Comparison of ENCODE assay signal across 14 cellular contexts in genomic region chr17:27518750-27519521, GRCh38.
DNase-seq lines count a peak whose midpoint lies in the region; ATAC-seq and TF ChIP-seq lines count a peak whose summit lies in the region.
"Had no signal": no experiment of that assay in that cellular context is flagged by ENCODE, and none has a peak within 500 bp of the region (broad histone marks: within the 10 kb centered on the region; RNA-seq: fewer than 3 reads in every experiment).

No MANE protein-coding gene starts in this region.

- no peaks in the 10 kb centered on the region for H3K27me3 ChIP-seq in BLaER1 treated with 17β-estradiol and CSF1 and Interleukin-3, amounts not matched to agents 10 nM and 100 nM
- no peaks in the 10 kb centered on the region for H3K27me3 ChIP-seq in RWPE2 (ENCODE audit: insufficient read depth, poor library complexity, severe bottlenecking)
- H3K27me3 ChIP-seq: suprapubic skin had no signal

- H3K4me2 ChIP-seq in BLaER1 treated with 17β-estradiol and CSF1 and Interleukin-3, amounts not matched to agents 10 nM and 100 nM, result peak overlapping the region in 7 of 11 experiments; percentile 2 to 29 (median 7); a peak in 2 of 22 replicates

- peak; percentile 15 for ATAC-seq in GM21723 (IDR thresholded peaks at IDR 0.05; ENCODE audit: unreplicated experiment)
- ATAC-seq in RWPE2 (ENCODE audit: low read depth), result peak; percentile 80
- no peak for ATAC-seq in HG03175 (IDR thresholded peaks at IDR 0.05; ENCODE audit: unreplicated experiment)

- H4K20me1 ChIP-seq in BLaER1 treated with 17β-estradiol and CSF1 and Interleukin-3, amounts not matched to agents 10 nM and 100 nM, result peaks cover 0 to 28% (median 7%) of the 10 kb centered on the region in 11 experiments; a peak in 9 of 22 replicates

- H3K36me3 Mint-ChIP-seq in glutamatergic neuron (ENCODE audit: unreplicated experiment), result no peaks in the 10 kb centered on the region

- H3K27me3 Mint-ChIP-seq in glutamatergic neuron (ENCODE audit: unreplicated experiment), result peaks cover 5% of the 10 kb centered on the region

- H3K9me3 Mint-ChIP-seq in glutamatergic neuron (ENCODE audit: unreplicated experiment), result peaks cover 7% of the 10 kb centered on the region

- H3K36me3 ChIP-seq in BLaER1 treated with 17β-estradiol and CSF1 and Interleukin-3, amounts not matched to agents 10 nM and 100 nM, result no peaks in the 10 kb centered on the region
- H3K36me3 ChIP-seq in RWPE2 (ENCODE audit: low read depth), result no peaks in the 10 kb centered on the region
- H3K36me3 ChIP-seq: left ventricle myocardium inferior, prostate gland, suprapubic skin had no signal

- no peak for DNase-seq in RWPE2 (ENCODE audit: low spot score)
- no peak for DNase-seq in glutamatergic neuron
- DNase-seq in HCEC 1CT, result no peak
- DNase-seq in A172 (ENCODE audit: low spot score), result no peak
- no peak for DNase-seq in DMS 273 (lab: John Stamatoyannopoulos, UW; ENCODE audit: unreplicated experiment)
- DNase-seq: activated naive CD4-positive, alpha-beta T cell; H7; left ventricle myocardium inferior; NCI-H187 had no signal

- TF ChIP-seq CTCF in RWPE2 (IDR thresholded peaks at IDR 0.05; ENCODE audit: poor library complexity, severe bottlenecking) (no peak), glutamatergic neuron (IDR thresholded peaks at IDR 0.05; ENCODE audit: partially characterized antibody, unreplicated experiment) (no peak)

- H3K4me1 ChIP-seq in BLaER1 treated with 17β-estradiol and CSF1 and Interleukin-3, amounts not matched to agents 10 nM and 100 nM, result peaks cover 0 to 15% (median 9%) of the 10 kb centered on the region in 10 experiments; a peak in 14 of 20 replicates
- H3K4me1 ChIP-seq in RWPE2 (ENCODE audit: insufficient read depth, poor library complexity, severe bottlenecking), result peaks cover 15% of the 10 kb centered on the region
- H3K4me1 ChIP-seq: prostate gland had no signal

- peaks cover 45% of the 10 kb centered on the region for H3K4me1 Mint-ChIP-seq in glutamatergic neuron (ENCODE audit: low read depth, unreplicated experiment)

- H3K4me3 Mint-ChIP-seq in glutamatergic neuron (ENCODE audit: unreplicated experiment), result peak overlapping the region; percentile 25

- peak overlapping the region; percentile 40 for H3K27ac Mint-ChIP-seq in glutamatergic neuron (ENCODE audit: unreplicated experiment)

- no peak overlapping the region for H3K27ac ChIP-seq in BLaER1 treated with 17β-estradiol and CSF1 and Interleukin-3, amounts not matched to agents 10 nM and 100 nM
- no peak overlapping the region for H3K27ac ChIP-seq in RWPE2 (ENCODE audit: poor library complexity, severe bottlenecking)
- H3K27ac ChIP-seq: left ventricle myocardium inferior, prostate gland, suprapubic skin had no signal

- H3K9me3 ChIP-seq in BLaER1 treated with 17β-estradiol and CSF1 and Interleukin-3, amounts not matched to agents 10 nM and 100 nM (replicated peaks in 1 of 11), result no peaks in the 10 kb centered on the region
- H3K9me3 ChIP-seq in RWPE2 (ENCODE audit: severe bottlenecking), result no peaks in the 10 kb centered on the region
- H3K9me3 ChIP-seq: left ventricle myocardium inferior, prostate gland, suprapubic skin had no signal

- H3K4me3 ChIP-seq in BLaER1 treated with 17β-estradiol and CSF1 and Interleukin-3, amounts not matched to agents 10 nM and 100 nM, result no peak overlapping the region
- no peak overlapping the region for H3K4me3 ChIP-seq in RWPE2 (ENCODE audit: severe bottlenecking)
- H3K4me3 ChIP-seq: left ventricle myocardium inferior, prostate gland, suprapubic skin had no signal

- no peak overlapping the region for H3K9ac ChIP-seq in BLaER1 treated with 17β-estradiol and CSF1 and Interleukin-3, amounts not matched to agents 10 nM and 100 nM
